Comparison of ENCODE assay signal across 14 cellular contexts in the genomic region with DNA sequence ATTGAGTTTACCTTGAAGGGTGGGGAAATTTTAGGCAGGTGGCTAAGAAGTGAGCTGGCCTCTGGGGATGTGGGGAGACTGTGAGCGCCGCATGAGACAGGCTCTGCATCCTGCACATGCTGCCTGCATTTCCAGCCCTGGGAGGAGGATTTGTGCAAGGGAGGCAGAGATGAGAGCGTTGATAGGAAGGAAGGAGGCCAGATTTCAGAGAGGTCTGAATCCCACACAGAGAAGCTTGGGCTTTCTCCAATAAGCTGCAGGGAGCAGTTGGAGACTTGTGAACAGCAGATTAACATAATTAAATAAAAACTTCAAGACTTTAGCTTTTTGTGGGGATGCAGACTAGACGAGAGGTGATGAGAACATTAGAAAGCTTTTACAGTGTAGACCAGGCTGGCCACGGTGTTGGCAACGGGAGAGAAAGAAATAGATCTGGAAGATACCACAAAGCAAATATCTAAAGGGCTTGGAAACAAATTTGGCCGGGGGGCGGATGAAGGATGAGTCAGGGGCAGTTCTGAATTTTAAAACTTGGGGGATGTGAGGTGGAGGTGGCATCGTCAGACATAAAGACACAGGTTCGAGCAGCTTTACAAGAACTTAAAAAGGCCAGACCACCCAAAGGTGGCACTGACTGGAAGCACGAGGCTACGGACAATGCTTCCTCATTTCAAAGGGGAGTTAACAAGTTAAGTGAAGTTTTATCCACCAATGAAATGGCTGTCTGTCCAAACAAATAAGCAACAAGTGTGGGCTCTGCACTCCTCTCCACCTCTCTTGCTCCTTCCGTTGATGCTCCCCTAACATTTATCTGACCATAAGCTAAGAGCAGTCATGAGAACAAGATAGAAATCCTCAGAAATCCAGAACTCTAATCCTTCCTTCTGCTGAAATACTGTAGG. TPM values are rescaled to one million over a fixed set of nuclear protein-coding genes. Genes with fewer than 3 reads are reported as not detected.
DNase-seq lines count a peak whose midpoint lies in the region; ATAC-seq, FAIRE-seq and TF ChIP-seq lines count a peak whose summit lies in the region.
"Had no signal": no experiment of that assay in that cellular context is flagged by ENCODE, and none has a peak within 500 bp of the region (broad histone marks: within the 10 kb centered on the region; RNA-seq: fewer than 3 reads in every experiment).

No MANE protein-coding gene starts in this region.

- POLR2A ChIA-PET in activated CD4-positive, alpha-beta T cell treated with anti-CD3 and anti-CD28 coated beads, Interleukin-2, amount 10 ng/mL, durations not matched to agents 7 days and 5 days (lab: Charles Lee): interaction anchor here (0.6 kb wide), 1 partner anchor 138 kb away, joined by 5 read pairs; no protein-coding TSS in a partner anchor

- no peaks in the 10 kb centered on the region for H3K9me3 ChIP-seq in smooth muscle cell (replicated peaks; ENCODE audit: low read depth)
- H3K9me3 ChIP-seq: pancreas, suprapubic skin had no signal

- H3K4me3 Mint-ChIP-seq in activated CD4-positive, alpha-beta T cell treated with anti-CD3 and anti-CD28 coated beads, Interleukin-2, amount 10 ng/mL, durations not matched to agents 7 days and 5 days: no peak overlapping the region

- H3K9me3 Mint-ChIP-seq in activated CD4-positive, alpha-beta T cell treated with anti-CD3 and anti-CD28 coated beads, Interleukin-2, amount 10 ng/mL, durations not matched to agents 7 days and 5 days: no peaks in the 10 kb centered on the region

- peaks cover 9% of the 10 kb centered on the region for H3K4me1 ChIP-seq in smooth muscle cell (ENCODE audit: low read depth)
- H3K4me1 ChIP-seq: pancreas had no signal

- no peak for ATAC-seq in GM21381 (IDR thresholded peaks at IDR 0.05; ENCODE audit: unreplicated experiment)
- ATAC-seq: pancreas, Right ventricle myocardium inferior had no signal

- peak overlapping the region; percentile 89 for H3K9ac ChIP-seq in smooth muscle cell (ENCODE audit: low read depth)

- H3K79me2 ChIP-seq in smooth muscle cell (ENCODE audit: low read depth): no peaks in the 10 kb centered on the region

- H3K4me2 ChIP-seq in smooth muscle cell: peak overlapping the region; percentile 74

- H3K27me3 ChIP-seq in bronchial epithelial cell (ENCODE audit: control insufficient read depth, insufficient read depth, low read length) (no peaks in the 10 kb centered on the region), smooth muscle cell (ENCODE audit: low read depth) (no peaks in the 10 kb centered on the region)
- H3K27me3 ChIP-seq: pancreas, suprapubic skin had no signal

- WGBS in smooth muscle cell (ENCODE audit: low lambda C conversion rate): 25% methylated on average over 13 of the region's 13 CpGs

- H3K36me3 ChIP-seq in bronchial epithelial cell (ENCODE audit: control insufficient read depth, insufficient read depth, low read length): no peaks in the 10 kb centered on the region
- H3K36me3 ChIP-seq in smooth muscle cell (ENCODE audit: low read depth): no peaks in the 10 kb centered on the region
- H3K36me3 ChIP-seq: pancreas, suprapubic skin had no signal

- FAIRE-seq in bronchial epithelial cell (lab: Jason Lieb, UNC): no peak
- FAIRE-seq: GM19239, islet of Langerhans, pancreas had no signal

- peak overlapping the region; percentile 99 for H3K27ac ChIP-seq in smooth muscle cell (ENCODE audit: low read depth)
- H3K27ac ChIP-seq: pancreas, suprapubic skin had no signal

- H3K27me3 Mint-ChIP-seq in activated CD4-positive, alpha-beta T cell treated with anti-CD3 and anti-CD28 coated beads, Interleukin-2, amount 10 ng/mL, durations not matched to agents 7 days and 5 days: no peaks in the 10 kb centered on the region

- H2AFZ ChIP-seq in smooth muscle cell (ENCODE audit: low read depth): no peak overlapping the region

- peaks cover 6% of the 10 kb centered on the region for H3K36me3 Mint-ChIP-seq in activated CD4-positive, alpha-beta T cell treated with anti-CD3 and anti-CD28 coated beads, Interleukin-2, amount 10 ng/mL, durations not matched to agents 7 days and 5 days (ENCODE audit: low read depth)

- no peaks in the 10 kb centered on the region for H4K20me1 ChIP-seq in smooth muscle cell (ENCODE audit: low read depth)

- CTCF ChIA-PET in activated CD4-positive, alpha-beta T cell treated with anti-CD3 and anti-CD28 coated beads, Interleukin-2, amount 10 ng/mL, durations not matched to agents 7 days and 5 days (lab: Charles Lee): no interaction called here

- DNase-seq in activated CD4-positive, alpha-beta T cell treated with anti-CD3 and anti-CD28 coated beads, Interleukin-2, amount 10 ng/mL, durations not matched to agents 7 days and 5 days: no peak
- no peak for DNase-seq in activated CD4-positive, alpha-beta T cell treated with anti-CD3 and anti-CD28 coated beads, Interleukin-2, amount 50 U/mL, for 48 hours
- DNase-seq in OCI-M1 (lab: John Stamatoyannopoulos, UW) (peak; percentile 28), bronchial epithelial cell (ENCODE audit: low read depth) (peak; percentile 21), smooth muscle cell (lab: John Stamatoyannopoulos, UW; ENCODE audit: unreplicated experiment) (no peak), COLO829 (ENCODE audit: low spot score) (no peak), KG1 (lab: John Stamatoyannopoulos, UW) (no peak)
- DNase-seq: NCI-H1930, pancreas had no signal

- peaks cover 33% of the 10 kb centered on the region for H3K4me1 Mint-ChIP-seq in activated CD4-positive, alpha-beta T cell treated with anti-CD3 and anti-CD28 coated beads, Interleukin-2, amount 10 ng/mL, durations not matched to agents 7 days and 5 days

- peak overlapping the region; percentile 57 for H3K27ac Mint-ChIP-seq in activated CD4-positive, alpha-beta T cell treated with anti-CD3 and anti-CD28 coated beads, Interleukin-2, amount 10 ng/mL, durations not matched to agents 7 days and 5 days

- H3F3A ChIP-seq in smooth muscle cell (ENCODE audit: low read depth): peaks cover 21% of the 10 kb centered on the region

- TF ChIP-seq CTCF in bronchial epithelial cell (IDR thresholded peaks at IDR 0.05; ENCODE audit: insufficient read depth, low read length, severe bottlenecking) (no peak), smooth muscle cell (IDR thresholded peaks at IDR 0.05; ENCODE audit: borderline replicate concordance, insufficient read depth, poor library complexity, severe bottlenecking) (no peak)

- H3K4me3 ChIP-seq in bronchial epithelial cell (ENCODE audit: low read depth, low read length) (no peak overlapping the region), smooth muscle cell (no peak overlapping the region)
- H3K4me3 ChIP-seq: pancreas, suprapubic skin had no signal

RNA-seq across cellular contexts. Expression of a gene that starts 57.0 kb away (rescaled TPM):
- 10 to 100 TPM; 18.4 to 21.5 TPM for total RNA-seq in activated CD4-positive, alpha-beta T cell treated with anti-CD3 and anti-CD28 coated beads, Interleukin-2, amount 10 ng/mL, durations not matched to agents 7 days and 5 days
- total RNA-seq in bronchial epithelial cell: under 0.01 and 0.26 TPM in 2 replicates
- 1.5 and 2.1 TPM in 2 replicates for total RNA-seq in smooth muscle cell
- 6.4 and 7.2 TPM in 2 replicates for polyA plus RNA-seq in smooth muscle cell

Comparison
In these comparisons a context has a peak if more than half of its experiments do, and no peak if none do; other contexts are left out.
1. DNase-seq: peak in OCI-M1 (single experiment) and bronchial epithelial cell (single experiment); none in activated CD4-positive, alpha-beta T cell treated with anti-CD3 and anti-CD28 coated beads, Interleukin-2, amount 10 ng/mL, durations not matched to agents 7 days and 5 days (single experiment), activated CD4-positive, alpha-beta T cell treated with anti-CD3 and anti-CD28 coated beads, Interleukin-2, amount 50 U/mL, for 48 hours (0 of 2), smooth muscle cell (single experiment), COLO829 (single experiment) and KG1 (single experiment).